Comparison of ENCODE assay signal across 8 cellular contexts in genomic region chrX:55451990-55452824, GRCh38.
DNase-seq lines count a peak whose midpoint lies in the region; ATAC-seq and TF ChIP-seq lines count a peak whose summit lies in the region.

Gene MAGEH1, plus strand, starts transcription at chrX:55452127. Its CDS starts 248 bp downstream, at chrX:55452375.

- peak within 1 kb of the TSS; percentile 72 for H3K27ac Mint-ChIP-seq in nephron progenitor cell
- peak within 1 kb of the TSS; percentile 88 for H3K27ac Mint-ChIP-seq in stimulated activated naive CD8-positive, alpha-beta T cell treated with anti-CD3 and anti-CD28 coated beads, Interleukin-15, Interleukin-2, amounts not matched to agents 100 ng/mL and 50 ng/mL, for 24 hours

- 0 out of 2 replicates have a peak, but pooled peaks cover 5% of the 10 kb centered on the region for H3K27me3 ChIP-seq in HUES6 (ENCODE audit: control insufficient read depth, insufficient read depth, low read length)

- H3K9me3 Mint-ChIP-seq in nephron progenitor cell, result peaks cover 36% of the 10 kb centered on the region
- H3K9me3 Mint-ChIP-seq in stimulated activated naive CD8-positive, alpha-beta T cell treated with anti-CD3 and anti-CD28 coated beads, Interleukin-15, Interleukin-2, amounts not matched to agents 100 ng/mL and 50 ng/mL, for 24 hours, result no peaks in the 10 kb centered on the region

- ATAC-seq in GM21381 (IDR thresholded peaks at IDR 0.05; ENCODE audit: unreplicated experiment), result peak; percentile 97

- H3K4me3 ChIP-seq in HUES6 (ENCODE audit: low read depth, low read length), result peak within 1 kb of the TSS; percentile 85

- H3K4me3 Mint-ChIP-seq in nephron progenitor cell, result peak within 1 kb of the TSS; percentile 92
- H3K4me3 Mint-ChIP-seq in stimulated activated naive CD8-positive, alpha-beta T cell treated with anti-CD3 and anti-CD28 coated beads, Interleukin-15, Interleukin-2, amounts not matched to agents 100 ng/mL and 50 ng/mL, for 24 hours, result peak within 1 kb of the TSS; percentile 93

- H3K4me1 Mint-ChIP-seq in nephron progenitor cell, result no peaks in the 10 kb centered on the region
- peaks cover 9% of the 10 kb centered on the region for H3K4me1 Mint-ChIP-seq in stimulated activated naive CD8-positive, alpha-beta T cell treated with anti-CD3 and anti-CD28 coated beads, Interleukin-15, Interleukin-2, amounts not matched to agents 100 ng/mL and 50 ng/mL, for 24 hours (ENCODE audit: low read depth)

- H3K4me1 ChIP-seq in HUES6 (ENCODE audit: control insufficient read depth, insufficient read depth, low read length), result peaks cover 4% of the 10 kb centered on the region; the same call in 1 of the 2 replicates

- no peaks in the 10 kb centered on the region for H3K36me3 ChIP-seq in HUES6 (ENCODE audit: control insufficient read depth, insufficient read depth, low read length)

- H3K9me3 ChIP-seq in HUES6 (ENCODE audit: control insufficient read depth, insufficient read depth, low read depth, low read length), result peaks cover 7% of the 10 kb centered on the region; the same call in 1 of the 2 replicates

- DNase-seq in DMS 273 (lab: John Stamatoyannopoulos, UW; ENCODE audit: unreplicated experiment) (peak; percentile 80), SIG-M5 treated with dmso at 0.1 percent for 504 hours (lab: John Stamatoyannopoulos, UW; ENCODE audit: unreplicated experiment) (peak; percentile 82), activated gamma-delta T cell (lab: John Stamatoyannopoulos, UW) (peak; percentile 46), fibroblast of the conjunctiva (ENCODE audit: low read depth) (peak; percentile 53), nephron progenitor cell (peak; percentile 69)

- peak within 1 kb of the TSS; percentile 68 for H3K9ac ChIP-seq in HUES6 (ENCODE audit: low read length)

- H3K27ac ChIP-seq in HUES6 (ENCODE audit: low read depth, low read length), result no peak within 1 kb of the TSS

- H3K36me3 Mint-ChIP-seq in nephron progenitor cell (ENCODE audit: low read depth), result no peaks in the 10 kb centered on the region
- H3K36me3 Mint-ChIP-seq in stimulated activated naive CD8-positive, alpha-beta T cell treated with anti-CD3 and anti-CD28 coated beads, Interleukin-15, Interleukin-2, amounts not matched to agents 100 ng/mL and 50 ng/mL, for 24 hours (ENCODE audit: low read depth), result no peaks in the 10 kb centered on the region

- peaks cover 5% of the 10 kb centered on the region for H3K27me3 Mint-ChIP-seq in nephron progenitor cell (ENCODE audit: low read depth, poor library complexity)
- no peaks in the 10 kb centered on the region for H3K27me3 Mint-ChIP-seq in stimulated activated naive CD8-positive, alpha-beta T cell treated with anti-CD3 and anti-CD28 coated beads, Interleukin-15, Interleukin-2, amounts not matched to agents 100 ng/mL and 50 ng/mL, for 24 hours

- no peak for TF ChIP-seq CTCF in nephron progenitor cell (IDR thresholded peaks at IDR 0.05)
